1 cellular context compared by ENCODE assay signal in the genomic region with DNA sequence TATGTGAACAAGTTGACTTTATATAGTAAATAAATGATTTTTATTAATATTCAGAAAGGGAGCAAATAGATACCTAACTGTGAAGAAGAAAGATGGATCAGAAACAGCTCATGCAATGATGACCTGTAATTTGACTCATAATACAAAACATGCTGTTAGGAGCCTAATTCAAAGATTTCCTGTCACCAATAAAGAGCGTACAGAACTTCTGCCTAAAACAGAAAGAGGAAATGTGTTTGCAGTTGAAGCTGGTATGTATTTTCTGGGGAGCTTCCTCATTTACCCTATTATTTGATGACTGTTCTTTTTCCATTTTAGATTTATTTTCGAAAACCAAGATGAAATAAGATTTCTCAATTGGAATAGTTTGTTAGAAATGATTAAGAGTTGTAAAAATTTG.
TF ChIP-seq lines count a peak whose summit lies in the region.

No MANE protein-coding gene starts in this region.

TF ChIP-seq in HepG2, 621 proteins besides CTCF, POLR2A, EP300 and RAD21:
- TF ChIP-seq PLRG1 (conservative IDR thresholded peaks at IDR 0.05) = no peak
- TF ChIP-seq, protein P1, sequence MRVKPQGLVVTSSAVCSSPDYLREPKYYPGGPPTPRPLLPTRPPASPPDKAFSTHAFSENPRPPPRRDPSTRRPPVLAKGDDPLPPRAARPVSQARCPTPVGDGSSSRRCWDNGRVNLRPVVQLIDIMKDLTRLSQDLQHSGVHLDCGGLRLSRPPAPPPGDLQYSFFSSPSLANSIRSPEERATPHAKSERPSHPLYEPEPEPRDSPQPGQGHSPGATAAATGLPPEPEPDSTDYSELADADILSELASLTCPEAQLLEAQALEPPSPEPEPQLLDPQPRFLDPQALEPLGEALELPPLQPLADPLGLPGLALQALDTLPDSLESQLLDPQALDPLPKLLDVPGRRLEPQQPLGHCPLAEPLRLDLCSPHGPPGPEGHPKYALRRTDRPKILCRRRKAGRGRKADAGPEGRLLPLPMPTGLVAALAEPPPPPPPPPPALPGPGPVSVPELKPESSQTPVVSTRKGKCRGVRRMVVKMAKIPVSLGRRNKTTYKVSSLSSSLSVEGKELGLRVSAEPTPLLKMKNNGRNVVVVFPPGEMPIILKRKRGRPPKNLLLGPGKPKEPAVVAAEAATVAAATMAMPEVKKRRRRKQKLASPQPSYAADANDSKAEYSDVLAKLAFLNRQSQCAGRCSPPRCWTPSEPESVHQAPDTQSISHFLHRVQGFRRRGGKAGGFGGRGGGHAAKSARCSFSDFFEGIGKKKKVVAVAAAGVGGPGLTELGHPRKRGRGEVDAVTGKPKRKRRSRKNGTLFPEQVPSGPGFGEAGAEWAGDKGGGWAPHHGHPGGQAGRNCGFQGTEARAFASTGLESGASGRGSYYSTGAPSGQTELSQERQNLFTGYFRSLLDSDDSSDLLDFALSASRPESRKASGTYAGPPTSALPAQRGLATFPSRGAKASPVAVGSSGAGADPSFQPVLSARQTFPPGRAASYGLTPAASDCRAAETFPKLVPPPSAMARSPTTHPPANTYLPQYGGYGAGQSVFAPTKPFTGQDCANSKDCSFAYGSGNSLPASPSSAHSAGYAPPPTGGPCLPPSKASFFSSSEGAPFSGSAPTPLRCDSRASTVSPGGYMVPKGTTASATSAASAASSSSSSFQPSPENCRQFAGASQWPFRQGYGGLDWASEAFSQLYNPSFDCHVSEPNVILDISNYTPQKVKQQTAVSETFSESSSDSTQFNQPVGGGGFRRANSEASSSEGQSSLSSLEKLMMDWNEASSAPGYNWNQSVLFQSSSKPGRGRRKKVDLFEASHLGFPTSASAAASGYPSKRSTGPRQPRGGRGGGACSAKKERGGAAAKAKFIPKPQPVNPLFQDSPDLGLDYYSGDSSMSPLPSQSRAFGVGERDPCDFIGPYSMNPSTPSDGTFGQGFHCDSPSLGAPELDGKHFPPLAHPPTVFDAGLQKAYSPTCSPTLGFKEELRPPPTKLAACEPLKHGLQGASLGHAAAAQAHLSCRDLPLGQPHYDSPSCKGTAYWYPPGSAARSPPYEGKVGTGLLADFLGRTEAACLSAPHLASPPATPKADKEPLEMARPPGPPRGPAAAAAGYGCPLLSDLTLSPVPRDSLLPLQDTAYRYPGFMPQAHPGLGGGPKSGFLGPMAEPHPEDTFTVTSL (CRISPR knock-in tag; IDR thresholded peaks at IDR 0.05; ENCODE audit: borderline replicate concordance) = no peak
- TF ChIP-seq, protein P2, sequence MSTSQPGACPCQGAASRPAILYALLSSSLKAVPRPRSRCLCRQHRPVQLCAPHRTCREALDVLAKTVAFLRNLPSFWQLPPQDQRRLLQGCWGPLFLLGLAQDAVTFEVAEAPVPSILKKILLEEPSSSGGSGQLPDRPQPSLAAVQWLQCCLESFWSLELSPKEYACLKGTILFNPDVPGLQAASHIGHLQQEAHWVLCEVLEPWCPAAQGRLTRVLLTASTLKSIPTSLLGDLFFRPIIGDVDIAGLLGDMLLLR (CRISPR knock-in tag; IDR thresholded peaks at IDR 0.05) = no peak
- no peak for TF ChIP-seq DNMT3B (CRISPR knock-in tag; conservative IDR thresholded peaks at IDR 0.05)
- no peak for TF ChIP-seq ZNF12 (CRISPR knock-in tag; IDR thresholded peaks at IDR 0.05)
- no peak for TF ChIP-seq BHLHE40 (IDR thresholded peaks at IDR 0.05; ENCODE audit: low read length)
- TF ChIP-seq ZNF484 (CRISPR knock-in tag; IDR thresholded peaks at IDR 0.05; ENCODE audit: borderline replicate concordance, low read depth) = no peak
- TF ChIP-seq ZFP36L1 (CRISPR knock-in tag; IDR thresholded peaks at IDR 0.05) = no peak
- TF ChIP-seq, protein P3, sequence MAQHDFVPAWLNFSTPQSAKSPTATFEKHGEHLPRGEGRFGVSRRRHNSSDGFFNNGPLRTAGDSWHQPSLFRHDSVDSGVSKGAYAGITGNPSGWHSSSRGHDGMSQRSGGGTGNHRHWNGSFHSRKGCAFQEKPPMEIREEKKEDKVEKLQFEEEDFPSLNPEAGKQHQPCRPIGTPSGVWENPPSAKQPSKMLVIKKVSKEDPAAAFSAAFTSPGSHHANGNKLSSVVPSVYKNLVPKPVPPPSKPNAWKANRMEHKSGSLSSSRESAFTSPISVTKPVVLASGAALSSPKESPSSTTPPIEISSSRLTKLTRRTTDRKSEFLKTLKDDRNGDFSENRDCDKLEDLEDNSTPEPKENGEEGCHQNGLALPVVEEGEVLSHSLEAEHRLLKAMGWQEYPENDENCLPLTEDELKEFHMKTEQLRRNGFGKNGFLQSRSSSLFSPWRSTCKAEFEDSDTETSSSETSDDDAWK (CRISPR knock-in tag; IDR thresholded peaks at IDR 0.05) = no peak
- TF ChIP-seq, protein P4, sequence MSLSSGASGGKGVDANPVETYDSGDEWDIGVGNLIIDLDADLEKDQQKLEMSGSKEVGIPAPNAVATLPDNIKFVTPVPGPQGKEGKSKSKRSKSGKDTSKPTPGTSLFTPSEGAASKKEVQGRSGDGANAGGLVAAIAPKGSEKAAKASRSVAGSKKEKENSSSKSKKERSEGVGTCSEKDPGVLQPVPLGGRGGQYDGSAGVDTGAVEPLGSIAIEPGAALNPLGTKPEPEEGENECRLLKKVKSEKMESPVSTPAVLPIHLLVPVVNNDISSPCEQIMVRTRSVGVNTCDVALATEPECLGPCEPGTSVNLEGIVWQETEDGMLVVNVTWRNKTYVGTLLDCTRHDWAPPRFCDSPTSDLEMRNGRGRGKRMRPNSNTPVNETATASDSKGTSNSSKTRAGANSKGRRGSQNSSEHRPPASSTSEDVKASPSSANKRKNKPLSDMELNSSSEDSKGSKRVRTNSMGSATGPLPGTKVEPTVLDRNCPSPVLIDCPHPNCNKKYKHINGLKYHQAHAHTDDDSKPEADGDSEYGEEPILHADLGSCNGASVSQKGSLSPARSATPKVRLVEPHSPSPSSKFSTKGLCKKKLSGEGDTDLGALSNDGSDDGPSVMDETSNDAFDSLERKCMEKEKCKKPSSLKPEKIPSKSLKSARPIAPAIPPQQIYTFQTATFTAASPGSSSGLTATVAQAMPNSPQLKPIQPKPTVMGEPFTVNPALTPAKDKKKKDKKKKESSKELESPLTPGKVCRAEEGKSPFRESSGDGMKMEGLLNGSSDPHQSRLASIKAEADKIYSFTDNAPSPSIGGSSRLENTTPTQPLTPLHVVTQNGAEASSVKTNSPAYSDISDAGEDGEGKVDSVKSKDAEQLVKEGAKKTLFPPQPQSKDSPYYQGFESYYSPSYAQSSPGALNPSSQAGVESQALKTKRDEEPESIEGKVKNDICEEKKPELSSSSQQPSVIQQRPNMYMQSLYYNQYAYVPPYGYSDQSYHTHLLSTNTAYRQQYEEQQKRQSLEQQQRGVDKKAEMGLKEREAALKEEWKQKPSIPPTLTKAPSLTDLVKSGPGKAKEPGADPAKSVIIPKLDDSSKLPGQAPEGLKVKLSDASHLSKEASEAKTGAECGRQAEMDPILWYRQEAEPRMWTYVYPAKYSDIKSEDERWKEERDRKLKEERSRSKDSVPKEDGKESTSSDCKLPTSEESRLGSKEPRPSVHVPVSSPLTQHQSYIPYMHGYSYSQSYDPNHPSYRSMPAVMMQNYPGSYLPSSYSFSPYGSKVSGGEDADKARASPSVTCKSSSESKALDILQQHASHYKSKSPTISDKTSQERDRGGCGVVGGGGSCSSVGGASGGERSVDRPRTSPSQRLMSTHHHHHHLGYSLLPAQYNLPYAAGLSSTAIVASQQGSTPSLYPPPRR (CRISPR knock-in tag; IDR thresholded peaks at IDR 0.05; ENCODE audit: borderline replicate concordance) = no peak
- no peak for TF ChIP-seq ZBTB3 (CRISPR knock-in tag; IDR thresholded peaks at IDR 0.05; ENCODE audit: borderline replicate concordance, low read depth)
- no peak for TF ChIP-seq EHMT2 (IDR thresholded peaks at IDR 0.05; ENCODE audit: borderline replicate concordance, low read depth, low read length)
